8 cellular contexts compared by ENCODE assay signal in genomic region chr6:155224031-155224451, GRCh38. TPM values are rescaled to one million over a fixed set of nuclear protein-coding genes. Genes with fewer than 3 reads are reported as not detected.
DNase-seq lines count a peak whose midpoint lies in the region; ATAC-seq and TF ChIP-seq lines count a peak whose summit lies in the region.

No MANE protein-coding gene starts in this region.

- ATAC-seq in GM18511 (IDR thresholded peaks at IDR 0.05; ENCODE audit: unreplicated experiment) = peak; percentile 96
- ATAC-seq in HG02588 (IDR thresholded peaks at IDR 0.05; ENCODE audit: unreplicated experiment) = peak; percentile 98

- 56 to 78% (median 66%) methylated on average over 4 of the region's 4 CpGs for WGBS in spleen, 5 donors

- H3K36me3 ChIP-seq in spleen = no peaks in the 10 kb centered on the region

- no peak for TF ChIP-seq CTCF in spleen (IDR thresholded peaks at IDR 0.05 in 8 of 11, conservative IDR thresholded peaks at IDR 0.05 in 3 of 11)

- H3K27me3 ChIP-seq in spleen (replicated peaks in 1 of 7) = no peaks in the 10 kb centered on the region

- no peaks in the 10 kb centered on the region for H3K9me3 ChIP-seq in spleen

- TF ChIP-seq POLR2A in spleen (IDR thresholded peaks at IDR 0.05) = no peak

- DNase-seq in NOMO-1 treated with DMSO at 0.1 percent for 48 hours (lab: John Stamatoyannopoulos, UW; ENCODE audit: unreplicated experiment) (peak; percentile 80), spleen (no peak), DMS53 treated with DMSO at 0.1 percent for 48 hours (lab: John Stamatoyannopoulos, UW; ENCODE audit: unreplicated experiment) (no peak), foreskin melanocyte (no peak), NCI-H2107 treated with DMSO at 0.1 percent for 48 hours (lab: John Stamatoyannopoulos, UW; ENCODE audit: unreplicated experiment) (no peak)

- peaks cover 0 to 37% (median 0%) of the 10 kb centered on the region in 6 donors for H3K4me1 ChIP-seq in spleen

- H3K4me3 ChIP-seq in spleen = peak overlapping the region in 1 of 8 donors; percentile 50

- H3K27ac ChIP-seq in angular gyrus (ENCODE audit: low read depth, low read length) (peak overlapping the region; percentile 22), spleen (peak overlapping the region in 7 of 8 donors; percentile 51 to 87 (median 81))

- intact Hi-C loops in spleen (cut with DNase I; ENCODE audit: low total_unique reads) = no loop called here

RNA-seq across cellular contexts. Expression of gene CLDN20, which starts 39.8 kb away (rescaled TPM):
- not detected for total RNA-seq in spleen
- polyA plus RNA-seq in spleen = not detected
